18 cellular contexts compared by ENCODE assay signal in genomic region chr4:56234098-56234497, GRCh38.
"Had no signal": no experiment of that assay in that cellular context is flagged by ENCODE, and none has a peak within 500 bp of the region (broad histone marks: within the 10 kb centered on the region; RNA-seq: fewer than 3 reads in every experiment).

No MANE protein-coding gene starts in this region.

- ATAC-seq: foreskin keratinocyte, gastroesophageal sphincter, heart left ventricle, left cardiac atrium, left lung, left ventricle myocardium superior, lower lobe of right lung had no signal

- H3K9me3 ChIP-seq: left lung, mucosa of descending colon had no signal

- H3K4me1 ChIP-seq: esophagus muscularis mucosa, foreskin keratinocyte, gastroesophageal sphincter, heart left ventricle, left lung, lower lobe of right lung had no signal

- H3K36me3 ChIP-seq: esophagus muscularis mucosa, gastroesophageal sphincter, heart left ventricle, left lung, lower lobe of right lung had no signal

- H3K36me3 Mint-ChIP-seq: naive B cell had no signal

- H3K27me3 ChIP-seq: dorsolateral prefrontal cortex, esophagus muscularis mucosa, gastroesophageal sphincter, heart left ventricle, left lung had no signal

- DNase-seq: dermis blood vessel endothelial cell; dorsolateral prefrontal cortex; effector CD4-positive, alpha-beta T cell; effector memory CD4-positive, alpha-beta T cell; foreskin keratinocyte; heart left ventricle; hippocampal formation; left cardiac atrium; left lung; left ventricle myocardium superior; lower lobe of right lung; mesenchymal stem cell; mucosa of descending colon; naive B cell had no signal

- H3K4me3 Mint-ChIP-seq: mesothelial cell of epicardium, naive B cell had no signal

- H3K4me3 ChIP-seq: coronary artery, dorsolateral prefrontal cortex, esophagus muscularis mucosa, gastroesophageal sphincter, heart left ventricle, left lung, lower lobe of right lung, mucosa of descending colon had no signal

- H3K27ac ChIP-seq: coronary artery, dorsolateral prefrontal cortex, esophagus muscularis mucosa, foreskin keratinocyte, gastroesophageal sphincter, heart left ventricle, left lung, lower lobe of right lung had no signal

- H3K27ac Mint-ChIP-seq: mesothelial cell of epicardium, naive B cell had no signal
